ENCODE assay signal across 8 cellular contexts in the genomic region with DNA sequence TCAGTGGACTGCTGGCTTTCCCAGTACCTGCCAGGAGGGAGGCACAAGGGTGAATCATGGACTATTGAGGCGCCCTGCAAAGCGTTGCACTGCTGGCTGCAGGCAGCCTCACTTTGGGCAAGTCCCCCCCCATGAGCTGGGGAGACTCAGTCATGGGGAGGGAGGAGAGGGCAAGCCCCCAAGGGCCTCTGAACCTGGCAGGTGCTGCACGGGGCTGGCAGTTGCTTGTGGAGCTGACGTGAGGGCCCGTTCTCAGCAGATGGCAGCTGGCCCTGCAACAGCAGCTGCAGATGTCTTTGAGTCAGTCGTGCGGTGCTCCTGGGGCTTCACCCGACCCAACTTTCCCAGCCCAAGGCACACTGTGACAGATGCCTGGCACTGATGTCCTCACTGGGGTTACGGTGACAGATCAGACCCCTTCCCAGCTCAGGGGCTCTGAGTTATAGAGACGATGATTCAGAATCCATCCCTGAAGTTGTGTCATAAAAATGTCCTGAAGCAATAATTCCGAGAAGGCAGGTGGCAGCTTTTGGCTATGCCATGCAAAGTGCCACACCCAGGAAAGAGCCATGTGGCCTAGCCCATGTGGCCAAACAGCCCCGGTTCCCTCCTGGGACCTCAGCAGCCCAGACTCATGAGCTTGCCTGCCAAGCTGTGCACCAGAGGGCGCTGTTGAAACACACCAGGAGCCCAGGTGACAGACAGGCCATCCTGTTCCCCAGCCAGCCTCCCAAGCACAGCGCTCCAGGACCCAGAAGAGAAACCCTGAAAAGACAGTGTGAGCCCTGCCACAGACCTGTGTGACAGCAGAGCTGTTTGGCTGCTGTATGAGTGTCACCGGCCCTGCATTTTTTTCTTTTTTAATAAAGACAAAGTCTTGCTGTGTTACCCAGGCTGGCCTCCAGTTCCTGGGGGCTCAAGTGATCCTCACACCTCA.
DNase-seq lines count a peak whose midpoint lies in the region; ATAC-seq and TF ChIP-seq lines count a peak whose summit lies in the region.

No MANE protein-coding gene starts in this region.

- DNase-seq in GM10248 (ENCODE audit: extremely low spot score) (peak; percentile 92), NCI-H1930 (lab: John Stamatoyannopoulos, UW) (peak; percentile 28 to 36), T-helper 9 cell (peak; percentile 85), astrocyte of the hippocampus (ENCODE audit: low read depth, low spot score) (peak; percentile 92), hypothalamus (lab: John Stamatoyannopoulos, UW) (peak in 50 of 51 donors; percentile 1 to 81 (median 53))

- peak; percentile 95 for TF ChIP-seq CTCF in GM10248 (IDR thresholded peaks at IDR 0.05; ENCODE audit: control extremely low read depth, extremely low read depth, low read depth, missing control alignments)

- peak overlapping the region in 13 of 21 experiments; percentile 1 to 65 (median 35) for H3K27ac ChIP-seq in skin epidermis

- POLR2A ChIA-PET in GM10248 (lab: Yijun Ruan, JAX) = interaction anchor here (0.6 kb wide), 1 partner anchor 123 kb away, joined by 3 read pairs; no protein-coding TSS in a partner anchor

- CTCF ChIA-PET in GM10248 (lab: Yijun Ruan, JAX) = interaction anchor here (0.6 to 4.3 kb wide), 47 partner anchors 9 to 339 kb away, joined by 3 to 37 read pairs (median 4); a partner anchor contains a TSS

- peak; percentile 78 for ATAC-seq in HG02571 (IDR thresholded peaks at IDR 0.05; ENCODE audit: unreplicated experiment)
- no peak for ATAC-seq in HG02884 (IDR thresholded peaks at IDR 0.05; ENCODE audit: unreplicated experiment)

- no peak overlapping the region for H3K4me3 ChIP-seq in skin epidermis

Comparison
In these comparisons a context has a peak if more than half of its experiments do, and no peak if none do; other contexts are left out.
1. DNase-seq: peak in every context shown above with its lines; median percentile 92 in GM10248; 92 in astrocyte of the hippocampus; 85 in T-helper 9 cell; 53 in hypothalamus; 32 in NCI-H1930.